ENCODE assay signal across 17 cellular contexts in genomic region chr21:38389891-38390290, GRCh38.
DNase-seq lines count a peak whose midpoint lies in the region; ATAC-seq and TF ChIP-seq lines count a peak whose summit lies in the region.
"Had no signal": no experiment of that assay in that cellular context is flagged by ENCODE, and none has a peak within 500 bp of the region (broad histone marks: within the 10 kb centered on the region; RNA-seq: fewer than 3 reads in every experiment).

No MANE protein-coding gene starts in this region.

- no peaks in the 10 kb centered on the region for H3K9me3 Mint-ChIP-seq in activated CD4-positive, alpha-beta T cell treated with anti-CD3 and anti-CD28 coated beads, Interleukin-2, amount 10 ng/mL, durations not matched to agents 24 days and 14 days
- no peaks in the 10 kb centered on the region for H3K9me3 Mint-ChIP-seq in activated CD4-positive, alpha-beta T cell treated with anti-CD3 and anti-CD28 coated beads for 36 hours (ENCODE audit: low read depth)
- H3K9me3 Mint-ChIP-seq in WTC11: peaks cover 4% of the 10 kb centered on the region
- no peaks in the 10 kb centered on the region for H3K9me3 Mint-ChIP-seq in stimulated activated memory B cell treated with anti-CD40 and anti-IgM and Interleukin-4, amounts not matched to agents 10 μg/mL and 1 μg/mL and 100 μg/mL, for 72 hours
- H3K9me3 Mint-ChIP-seq: CD14-positive monocyte; CD8-positive, alpha-beta T cell had no signal

- no peak overlapping the region for H3K4me3 ChIP-seq in esophagus muscularis mucosa
- H3K4me3 ChIP-seq: GM12878, GM23248 had no signal

- TF ChIP-seq CTCF in VCaP (conservative IDR thresholded peaks at IDR 0.05): no peak
- TF ChIP-seq CTCF in esophagus muscularis mucosa (IDR thresholded peaks at IDR 0.05): no peak
- TF ChIP-seq CTCF in WTC11 (IDR thresholded peaks at IDR 0.05): no peak

- intact Hi-C loops in activated CD4-positive, alpha-beta T cell treated with anti-CD3 and anti-CD28 coated beads, Interleukin-2, amount 10 ng/mL, durations not matched to agents 24 days and 14 days (cut with micrococcal nuclease): no loop called here
- intact Hi-C loops in activated CD4-positive, alpha-beta T cell treated with anti-CD3 and anti-CD28 coated beads for 36 hours (cut with DNase I, micrococcal nuclease): no loop called here
- intact Hi-C loops in esophagus muscularis mucosa (cut with DNase I) (no loop called here), posterior cingulate gyrus (cut with DNase I) (no loop called here)

- no peak overlapping the region for H3K4me3 Mint-ChIP-seq in activated CD4-positive, alpha-beta T cell treated with anti-CD3 and anti-CD28 coated beads, Interleukin-2, amount 10 ng/mL, durations not matched to agents 24 days and 14 days
- H3K4me3 Mint-ChIP-seq in activated CD4-positive, alpha-beta T cell treated with anti-CD3 and anti-CD28 coated beads for 36 hours: no peak overlapping the region
- H3K4me3 Mint-ChIP-seq in WTC11: no peak overlapping the region
- no peak overlapping the region for H3K4me3 Mint-ChIP-seq in stimulated activated memory B cell treated with anti-CD40 and anti-IgM and Interleukin-4, amounts not matched to agents 10 μg/mL and 1 μg/mL and 100 μg/mL, for 72 hours
- H3K4me3 Mint-ChIP-seq: CD14-positive monocyte; CD8-positive, alpha-beta T cell had no signal

- H3K27me3 Mint-ChIP-seq in activated CD4-positive, alpha-beta T cell treated with anti-CD3 and anti-CD28 coated beads, Interleukin-2, amount 10 ng/mL, durations not matched to agents 24 days and 14 days: peaks cover 14% of the 10 kb centered on the region
- H3K27me3 Mint-ChIP-seq in activated CD4-positive, alpha-beta T cell treated with anti-CD3 and anti-CD28 coated beads for 36 hours: peaks cover 7% of the 10 kb centered on the region
- no peaks in the 10 kb centered on the region for H3K27me3 Mint-ChIP-seq in WTC11 (ENCODE audit: low read depth)
- H3K27me3 Mint-ChIP-seq in stimulated activated memory B cell treated with anti-CD40 and anti-IgM and Interleukin-4, amounts not matched to agents 10 μg/mL and 1 μg/mL and 100 μg/mL, for 72 hours: no peaks in the 10 kb centered on the region

- DNase-seq in activated CD4-positive, alpha-beta T cell treated with anti-CD3 and anti-CD28 coated beads, Interleukin-2, amount 10 ng/mL, durations not matched to agents 24 days and 14 days: peak; percentile 13
- no peak for DNase-seq in activated CD4-positive, alpha-beta T cell treated with anti-CD3 and anti-CD28 coated beads for 36 hours
- peak; percentile 7 for DNase-seq in esophagus muscularis mucosa (ENCODE audit: extremely low spot score)
- no peak for DNase-seq in WTC11 (ENCODE audit: low spot score)
- no peak for DNase-seq in posterior cingulate gyrus
- no peak for DNase-seq in putamen (ENCODE audit: low spot score)
- DNase-seq: 8988T; BE2C; CD8-positive, alpha-beta T cell; COR-L47; GM23248; H7 had no signal

- TF ChIP-seq POLR2A in esophagus muscularis mucosa (IDR thresholded peaks at IDR 0.05; ENCODE audit: low read depth): no peak

- CTCF ChIA-PET in activated CD4-positive, alpha-beta T cell treated with anti-CD3 and anti-CD28 coated beads for 36 hours (lab: Charles Lee): no interaction called here
- CTCF ChIA-PET in WTC11 (lab: Charles Lee): no interaction called here

- POLR2A ChIA-PET in activated CD4-positive, alpha-beta T cell treated with anti-CD3 and anti-CD28 coated beads for 36 hours (lab: Charles Lee): no interaction called here
- POLR2A ChIA-PET in WTC11 (lab: Charles Lee): no interaction called here

- H3K36me3 Mint-ChIP-seq in activated CD4-positive, alpha-beta T cell treated with anti-CD3 and anti-CD28 coated beads, Interleukin-2, amount 10 ng/mL, durations not matched to agents 24 days and 14 days (ENCODE audit: low read depth): no peaks in the 10 kb centered on the region
- H3K36me3 Mint-ChIP-seq in activated CD4-positive, alpha-beta T cell treated with anti-CD3 and anti-CD28 coated beads for 36 hours (ENCODE audit: low read depth): no peaks in the 10 kb centered on the region
- 0 out of 2 replicates have a peak, but pooled peaks cover 3% of the 10 kb centered on the region for H3K36me3 Mint-ChIP-seq in WTC11
- no peaks in the 10 kb centered on the region for H3K36me3 Mint-ChIP-seq in stimulated activated memory B cell treated with anti-CD40 and anti-IgM and Interleukin-4, amounts not matched to agents 10 μg/mL and 1 μg/mL and 100 μg/mL, for 72 hours
- H3K36me3 Mint-ChIP-seq: CD8-positive, alpha-beta T cell had no signal

- peaks cover 0 to 3% (median 0%) of the 10 kb centered on the region in 4 donors for H3K4me1 ChIP-seq in esophagus muscularis mucosa
- H3K4me1 ChIP-seq: BE2C had no signal

- peaks cover 0 to 8% (median 0%) of the 10 kb centered on the region in 4 donors for H3K27me3 ChIP-seq in esophagus muscularis mucosa
- H3K27me3 ChIP-seq: BE2C had no signal

- H3K27ac Mint-ChIP-seq in activated CD4-positive, alpha-beta T cell treated with anti-CD3 and anti-CD28 coated beads, Interleukin-2, amount 10 ng/mL, durations not matched to agents 24 days and 14 days: no peak overlapping the region
- no peak overlapping the region for H3K27ac Mint-ChIP-seq in activated CD4-positive, alpha-beta T cell treated with anti-CD3 and anti-CD28 coated beads for 36 hours
- no peak overlapping the region for H3K27ac Mint-ChIP-seq in WTC11
- no peak overlapping the region for H3K27ac Mint-ChIP-seq in stimulated activated memory B cell treated with anti-CD40 and anti-IgM and Interleukin-4, amounts not matched to agents 10 μg/mL and 1 μg/mL and 100 μg/mL, for 72 hours
- H3K27ac Mint-ChIP-seq: CD14-positive monocyte; CD8-positive, alpha-beta T cell had no signal

- H3K36me3 ChIP-seq in esophagus muscularis mucosa: peaks cover 0 to 28% (median 0%) of the 10 kb centered on the region in 4 donors
- H3K36me3 ChIP-seq: BE2C had no signal

- TF ChIP-seq EP300 in esophagus muscularis mucosa (IDR thresholded peaks at IDR 0.05): no peak

- WGBS in esophagus muscularis mucosa: 77% methylated on average over 5 of the region's 5 CpGs

- ATAC-seq in activated CD4-positive, alpha-beta T cell treated with anti-CD3 and anti-CD28 coated beads for 36 hours: no peak
- no peak for ATAC-seq in WTC11
- ATAC-seq in stimulated activated memory B cell treated with anti-CD40 and anti-IgM and Interleukin-4, amounts not matched to agents 10 μg/mL and 1 μg/mL and 100 μg/mL, for 72 hours: no peak
- ATAC-seq: CD8-positive, alpha-beta T cell; GM12878 had no signal

- H3K4me1 Mint-ChIP-seq in activated CD4-positive, alpha-beta T cell treated with anti-CD3 and anti-CD28 coated beads, Interleukin-2, amount 10 ng/mL, durations not matched to agents 24 days and 14 days: peaks cover 5% of the 10 kb centered on the region
- H3K4me1 Mint-ChIP-seq in activated CD4-positive, alpha-beta T cell treated with anti-CD3 and anti-CD28 coated beads for 36 hours: peaks cover 4% of the 10 kb centered on the region
- peaks cover 12% of the 10 kb centered on the region for H3K4me1 Mint-ChIP-seq in WTC11
- H3K4me1 Mint-ChIP-seq in stimulated activated memory B cell treated with anti-CD40 and anti-IgM and Interleukin-4, amounts not matched to agents 10 μg/mL and 1 μg/mL and 100 μg/mL, for 72 hours: no peaks in the 10 kb centered on the region

- H3K27ac ChIP-seq in VCaP (peak overlapping the region; percentile 24), esophagus muscularis mucosa (replicated peaks in 1 of 4) (no peak overlapping the region)
- H3K27ac ChIP-seq: GM23248, HL-60 had no signal

- H3K9me3 ChIP-seq in esophagus muscularis mucosa: no peaks in the 10 kb centered on the region
- H3K9me3 ChIP-seq: BE2C had no signal

TF ChIP-seq in WTC11, 78 proteins besides CTCF, POLR2A, EP300 and RAD21 (continues in another document):
- TF ChIP-seq TEAD4 (CRISPR knock-in tag; IDR thresholded peaks at IDR 0.05) (no peak), E2F4 (CRISPR knock-in tag; IDR thresholded peaks at IDR 0.05; ENCODE audit: borderline replicate concordance, low read depth) (no peak), TP53 (CRISPR knock-in tag; IDR thresholded peaks at IDR 0.05) (no peak), ARID4B (CRISPR knock-in tag; IDR thresholded peaks at IDR 0.05; ENCODE audit: borderline replicate concordance) (no peak), TCF7 (CRISPR knock-in tag; IDR thresholded peaks at IDR 0.05; ENCODE audit: low read depth) (no peak)

Comparison
In these comparisons a context has a peak if more than half of its experiments do, and no peak if none do; other contexts are left out.
1. DNase-seq: peak in activated CD4-positive, alpha-beta T cell treated with anti-CD3 and anti-CD28 coated beads, Interleukin-2, amount 10 ng/mL, durations not matched to agents 24 days and 14 days (single experiment) and esophagus muscularis mucosa (single experiment); none in activated CD4-positive, alpha-beta T cell treated with anti-CD3 and anti-CD28 coated beads for 36 hours (single experiment), WTC11 (single experiment), posterior cingulate gyrus (0 of 10) and putamen (single experiment).